ENCODE assay signal across 18 cellular contexts in genomic region chr15:91535856-91536500, GRCh38.
DNase-seq lines count a peak whose midpoint lies in the region; ATAC-seq and TF ChIP-seq lines count a peak whose summit lies in the region.
"Had no signal": no experiment of that assay in that cellular context is flagged by ENCODE, and none has a peak within 500 bp of the region (broad histone marks: within the 10 kb centered on the region; RNA-seq: fewer than 3 reads in every experiment).

No MANE protein-coding gene starts in this region.

- no peaks in the 10 kb centered on the region for H3K9me3 Mint-ChIP-seq in activated naive CD8-positive, alpha-beta T cell treated with anti-CD3 and anti-CD28 coated beads, Interleukin-2, amount 50 U/mL, for 24 hours
- H3K9me3 Mint-ChIP-seq in activated CD8-positive, alpha-beta T cell treated with anti-CD3 and anti-CD28 coated beads, Interleukin-2, amount 10 ng/mL, durations not matched to agents 7 days and 5 days (ENCODE audit: insufficient read depth), result no peaks in the 10 kb centered on the region
- H3K9me3 Mint-ChIP-seq: activated T-cell treated with anti-CD3 and anti-CD28 coated beads, Interleukin-2, amount 50 U/mL, for 24 hours; endodermal cell; stimulated activated memory B cell treated with anti-CD40 and anti-IgM and Interleukin-4, amounts not matched to agents 10 μg/mL and 1 μg/mL and 100 μg/mL, for 72 hours had no signal

- peak; percentile 15 for ATAC-seq in SK-N-SH treated with all-trans-retinoic acid at 6 μM for 48 hours
- ATAC-seq in heart left ventricle, result peak in 3 of 4 donors; percentile 13 to 44 (median 31)
- ATAC-seq in gastrocnemius medialis, result peak; percentile 80 to 81
- no peak for ATAC-seq in HG02623 (IDR thresholded peaks at IDR 0.05; ENCODE audit: unreplicated experiment)
- ATAC-seq in activated naive CD8-positive, alpha-beta T cell treated with anti-CD3 and anti-CD28 coated beads, Interleukin-2, amount 50 U/mL, for 24 hours, result no peak
- no peak for ATAC-seq in activated CD8-positive, alpha-beta T cell treated with anti-CD3 and anti-CD28 coated beads, Interleukin-2, amount 10 ng/mL, durations not matched to agents 7 days and 5 days
- ATAC-seq: stimulated activated memory B cell treated with anti-CD40 and anti-IgM and Interleukin-4, amounts not matched to agents 10 μg/mL and 1 μg/mL and 100 μg/mL, for 72 hours had no signal

- no peaks in the 10 kb centered on the region for H3K4me1 Mint-ChIP-seq in activated naive CD8-positive, alpha-beta T cell treated with anti-CD3 and anti-CD28 coated beads, Interleukin-2, amount 50 U/mL, for 24 hours
- H3K4me1 Mint-ChIP-seq in activated CD8-positive, alpha-beta T cell treated with anti-CD3 and anti-CD28 coated beads, Interleukin-2, amount 10 ng/mL, durations not matched to agents 7 days and 5 days (ENCODE audit: low read depth), result no peaks in the 10 kb centered on the region
- H3K4me1 Mint-ChIP-seq: activated naive CD8-positive, alpha-beta T cell treated with anti-CD3 and anti-CD28 coated beads, Interleukin-2, amount 10 ng/mL, durations not matched to agents 7 days and 5 days; stimulated activated memory B cell treated with anti-CD40 and anti-IgM and Interleukin-4, amounts not matched to agents 10 μg/mL and 1 μg/mL and 100 μg/mL, for 72 hours had no signal

- H3K36me3 Mint-ChIP-seq in activated naive CD8-positive, alpha-beta T cell treated with anti-CD3 and anti-CD28 coated beads, Interleukin-2, amount 50 U/mL, for 24 hours (ENCODE audit: low read depth), result no peaks in the 10 kb centered on the region
- H3K36me3 Mint-ChIP-seq in activated CD8-positive, alpha-beta T cell treated with anti-CD3 and anti-CD28 coated beads, Interleukin-2, amount 10 ng/mL, durations not matched to agents 7 days and 5 days (ENCODE audit: low read depth), result no peaks in the 10 kb centered on the region
- H3K36me3 Mint-ChIP-seq: stimulated activated memory B cell treated with anti-CD40 and anti-IgM and Interleukin-4, amounts not matched to agents 10 μg/mL and 1 μg/mL and 100 μg/mL, for 72 hours; type B pancreatic cell had no signal

- 80 to 86% (median 85%) methylated on average over 4 of the region's 4 CpGs for WGBS in heart left ventricle, 4 donors

- H3K27ac ChIP-seq in heart left ventricle (peak overlapping the region in 4 of 12 donors; percentile 15 to 47 (median 34)), gastrocnemius medialis (peak overlapping the region; percentile 84 to 87 (median 85))
- H3K27ac ChIP-seq: neutrophil had no signal

- H3K4me3 Mint-ChIP-seq in activated naive CD8-positive, alpha-beta T cell treated with anti-CD3 and anti-CD28 coated beads, Interleukin-2, amount 50 U/mL, for 24 hours, result no peak overlapping the region
- H3K4me3 Mint-ChIP-seq in activated CD8-positive, alpha-beta T cell treated with anti-CD3 and anti-CD28 coated beads, Interleukin-2, amount 10 ng/mL, durations not matched to agents 7 days and 5 days, result no peak overlapping the region
- H3K4me3 Mint-ChIP-seq: activated CD4-positive, alpha-beta T cell treated with anti-CD3 and anti-CD28 coated beads, Interleukin-2, amount 10 ng/mL, durations not matched to agents 7 days and 5 days; activated naive CD8-positive, alpha-beta T cell treated with anti-CD3 and anti-CD28 coated beads, Interleukin-2, amount 10 ng/mL, durations not matched to agents 7 days and 5 days; activated T-cell treated with anti-CD3 and anti-CD28 coated beads, Interleukin-2, amount 50 U/mL, for 24 hours; endodermal cell; stimulated activated memory B cell treated with anti-CD40 and anti-IgM and Interleukin-4, amounts not matched to agents 10 μg/mL and 1 μg/mL and 100 μg/mL, for 72 hours had no signal

- no peak for TF ChIP-seq CTCF in heart left ventricle (IDR thresholded peaks at IDR 0.05)
- TF ChIP-seq CTCF in gastrocnemius medialis (IDR thresholded peaks at IDR 0.05 in 4 of 5, conservative IDR thresholded peaks at IDR 0.05 in 1 of 5), result no peak

- no peaks in the 10 kb centered on the region for H3K36me3 ChIP-seq in heart left ventricle
- no peaks in the 10 kb centered on the region for H3K36me3 ChIP-seq in gastrocnemius medialis
- H3K36me3 ChIP-seq: neutrophil had no signal

- in situ Hi-C loops in gastrocnemius medialis (cut with MboI; ENCODE audit: low sequenced_read_pairs in 4 of 4), result no loop called here

- intact Hi-C loops in heart left ventricle (cut with DNase I) (loop anchor here in 1 of 10 donors (10.0 kb wide), 1 partner anchor 549 kb away; no protein-coding TSS in a partner anchor), gastrocnemius medialis (cut with DNase I; ENCODE audit: low total_unique reads) (loop anchor here (1.0 kb wide), 1 partner anchor 25 kb away; no protein-coding TSS in a partner anchor)

- H3K4me1 ChIP-seq in heart left ventricle, result peaks cover 0 to 29% (median 9%) of the 10 kb centered on the region in 12 donors
- H3K4me1 ChIP-seq in gastrocnemius medialis, result peaks cover 29 to 47% of the 10 kb centered on the region in 2 donors

- TF ChIP-seq POLR2A in heart left ventricle (IDR thresholded peaks at IDR 0.05), result no peak
- peak; percentile 38 to 60 for TF ChIP-seq POLR2A in gastrocnemius medialis (IDR thresholded peaks at IDR 0.05)

- H3K4me3 ChIP-seq in heart left ventricle (no peak overlapping the region), gastrocnemius medialis (no peak overlapping the region)
- H3K4me3 ChIP-seq: skin epidermis had no signal

- CTCF ChIA-PET in activated CD8-positive, alpha-beta T cell treated with anti-CD3 and anti-CD28 coated beads, Interleukin-2, amount 10 ng/mL, durations not matched to agents 7 days and 5 days (lab: Charles Lee), result interaction anchor here (1.5 kb wide), 1 partner anchor 170 kb away, joined by 3 read pairs; no protein-coding TSS in a partner anchor

- H3K27ac Mint-ChIP-seq in activated naive CD8-positive, alpha-beta T cell treated with anti-CD3 and anti-CD28 coated beads, Interleukin-2, amount 50 U/mL, for 24 hours, result no peak overlapping the region
- no peak overlapping the region for H3K27ac Mint-ChIP-seq in activated CD8-positive, alpha-beta T cell treated with anti-CD3 and anti-CD28 coated beads, Interleukin-2, amount 10 ng/mL, durations not matched to agents 7 days and 5 days
- H3K27ac Mint-ChIP-seq: activated CD4-positive, alpha-beta T cell treated with anti-CD3 and anti-CD28 coated beads, Interleukin-2, amount 10 ng/mL, durations not matched to agents 7 days and 5 days; activated naive CD8-positive, alpha-beta T cell treated with anti-CD3 and anti-CD28 coated beads, Interleukin-2, amount 10 ng/mL, durations not matched to agents 7 days and 5 days; activated T-cell treated with anti-CD3 and anti-CD28 coated beads, Interleukin-2, amount 50 U/mL, for 24 hours; endodermal cell; stimulated activated memory B cell treated with anti-CD40 and anti-IgM and Interleukin-4, amounts not matched to agents 10 μg/mL and 1 μg/mL and 100 μg/mL, for 72 hours had no signal

- H3K9me3 ChIP-seq in heart left ventricle (no peaks in the 10 kb centered on the region), gastrocnemius medialis (no peaks in the 10 kb centered on the region)
- H3K9me3 ChIP-seq: neutrophil had no signal

- H3K27me3 ChIP-seq in heart left ventricle, result no peaks in the 10 kb centered on the region
- no peaks in the 10 kb centered on the region for H3K27me3 ChIP-seq in gastrocnemius medialis
- H3K27me3 ChIP-seq: neutrophil had no signal

- no peaks in the 10 kb centered on the region for H3K27me3 Mint-ChIP-seq in activated naive CD8-positive, alpha-beta T cell treated with anti-CD3 and anti-CD28 coated beads, Interleukin-2, amount 50 U/mL, for 24 hours
- H3K27me3 Mint-ChIP-seq in activated CD8-positive, alpha-beta T cell treated with anti-CD3 and anti-CD28 coated beads, Interleukin-2, amount 10 ng/mL, durations not matched to agents 7 days and 5 days (ENCODE audit: low read depth), result peaks cover 8% of the 10 kb centered on the region
- H3K27me3 Mint-ChIP-seq: activated T-cell treated with anti-CD3 and anti-CD28 coated beads, Interleukin-2, amount 50 U/mL, for 24 hours; stimulated activated memory B cell treated with anti-CD40 and anti-IgM and Interleukin-4, amounts not matched to agents 10 μg/mL and 1 μg/mL and 100 μg/mL, for 72 hours; type B pancreatic cell had no signal

- DNase-seq in DMS53 (lab: John Stamatoyannopoulos, UW), result peak; percentile 36
- DNase-seq in DMS53 treated with DMSO at 0.1 percent for 48 hours (lab: John Stamatoyannopoulos, UW; ENCODE audit: unreplicated experiment), result no peak
- no peak for DNase-seq in heart left ventricle
- DNase-seq in gastrocnemius medialis, result peak; percentile 35 to 63
- no peak for DNase-seq in activated naive CD8-positive, alpha-beta T cell treated with anti-CD3 and anti-CD28 coated beads, Interleukin-2, amount 50 U/mL, for 24 hours
- no peak for DNase-seq in activated CD8-positive, alpha-beta T cell treated with anti-CD3 and anti-CD28 coated beads, Interleukin-2, amount 10 ng/mL, durations not matched to agents 7 days and 5 days
- DNase-seq: activated CD4-positive, alpha-beta T cell treated with anti-CD3 and anti-CD28 coated beads, Interleukin-2, amount 10 ng/mL, durations not matched to agents 7 days and 5 days; activated naive CD8-positive, alpha-beta T cell treated with anti-CD3 and anti-CD28 coated beads, Interleukin-2, amount 10 ng/mL, durations not matched to agents 7 days and 5 days; activated T-cell treated with anti-CD3 and anti-CD28 coated beads, Interleukin-2, amount 50 U/mL, for 24 hours; central memory CD4-positive, alpha-beta T cell; endodermal cell; mesendoderm had no signal

- POLR2A ChIA-PET in activated CD8-positive, alpha-beta T cell treated with anti-CD3 and anti-CD28 coated beads, Interleukin-2, amount 10 ng/mL, durations not matched to agents 7 days and 5 days (lab: Charles Lee), result no interaction called here

TF ChIP-seq in SK-N-SH treated with all-trans-retinoic acid at 6 μM for 48 hours, 23 proteins besides CTCF, POLR2A, EP300 and RAD21:
- TF ChIP-seq ZNF70 (CRISPR knock-in tag; IDR thresholded peaks at IDR 0.05), result no peak

Comparison
In these comparisons a context has a peak if more than half of its experiments do, and no peak if none do; other contexts are left out.
1. DNase-seq: peak in DMS53 (single experiment) and gastrocnemius medialis (2 of 2); none in DMS53 treated with DMSO at 0.1 percent for 48 hours (single experiment), heart left ventricle (0 of 5), activated naive CD8-positive, alpha-beta T cell treated with anti-CD3 and anti-CD28 coated beads, Interleukin-2, amount 50 U/mL, for 24 hours (single experiment) and activated CD8-positive, alpha-beta T cell treated with anti-CD3 and anti-CD28 coated beads, Interleukin-2, amount 10 ng/mL, durations not matched to agents 7 days and 5 days (single experiment).
2. ATAC-seq: peak in SK-N-SH treated with all-trans-retinoic acid at 6 μM for 48 hours (single experiment), heart left ventricle (3 of 4) and gastrocnemius medialis (2 of 2); none in HG02623 (single experiment), activated naive CD8-positive, alpha-beta T cell treated with anti-CD3 and anti-CD28 coated beads, Interleukin-2, amount 50 U/mL, for 24 hours (single experiment) and activated CD8-positive, alpha-beta T cell treated with anti-CD3 and anti-CD28 coated beads, Interleukin-2, amount 10 ng/mL, durations not matched to agents 7 days and 5 days (single experiment).
3. POLR2A ChIP-seq: peak in gastrocnemius medialis (2 of 2); none in heart left ventricle (0 of 2).